16 cellular contexts compared by ENCODE assay signal in the genomic region with DNA sequence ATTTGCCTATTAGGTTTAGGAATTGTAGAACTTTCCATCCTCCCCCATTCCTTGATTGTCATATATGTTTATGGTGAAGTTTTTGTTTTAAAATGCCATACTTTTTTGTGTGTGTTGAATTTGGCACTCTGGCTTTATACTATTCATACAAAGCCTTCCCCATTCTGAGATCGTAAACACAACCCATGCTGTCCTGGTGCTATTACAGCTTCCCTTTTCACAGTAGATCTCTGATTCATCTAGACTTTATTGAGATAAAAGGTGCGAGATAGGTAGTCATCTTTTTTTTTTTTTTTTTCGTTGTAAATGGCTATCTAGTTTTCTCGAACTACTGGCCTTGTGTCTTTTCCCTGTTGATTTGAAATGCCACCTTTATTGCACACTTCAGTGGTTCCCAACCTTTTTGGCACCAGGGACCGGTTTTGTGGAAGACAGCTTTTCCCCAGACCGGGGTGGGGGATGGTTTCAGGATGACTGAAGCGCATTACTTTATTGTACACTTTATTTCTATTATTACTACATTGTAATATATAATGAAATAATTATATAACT.
DNase-seq lines count a peak whose midpoint lies in the region; ATAC-seq, FAIRE-seq and TF ChIP-seq lines count a peak whose summit lies in the region.
"Had no signal": no experiment of that assay in that cellular context is flagged by ENCODE, and none has a peak within 500 bp of the region (broad histone marks: within the 10 kb centered on the region; RNA-seq: fewer than 3 reads in every experiment).

No MANE protein-coding gene starts in this region.

- TF ChIP-seq CTCF in mucosa of descending colon (IDR thresholded peaks at IDR 0.05) = no peak

- H3K9me3 Mint-ChIP-seq in activated naive CD4-positive, alpha-beta T cell treated with anti-CD3 and anti-CD28 coated beads, Interleukin-2, amount 50 U/mL, for 72 hours = no peaks in the 10 kb centered on the region
- H3K9me3 Mint-ChIP-seq: neural crest cell had no signal

- peaks cover 0 to 7% of the 10 kb centered on the region in 2 donors for H3K36me3 Mint-ChIP-seq in activated naive CD4-positive, alpha-beta T cell treated with anti-CD3 and anti-CD28 coated beads, Interleukin-2, amount 50 U/mL, for 72 hours

- no peak overlapping the region for H3K27ac Mint-ChIP-seq in activated naive CD4-positive, alpha-beta T cell treated with anti-CD3 and anti-CD28 coated beads, Interleukin-2, amount 50 U/mL, for 72 hours
- H3K27ac Mint-ChIP-seq: progenitor cell of endocrine pancreas had no signal

- peak; percentile 26 for DNase-seq in SIG-M5 treated with dmso at 0.1 percent for 504 hours (lab: John Stamatoyannopoulos, UW; ENCODE audit: unreplicated experiment)
- no peak for DNase-seq in SIG-M5 (lab: John Stamatoyannopoulos, UW)
- no peak for DNase-seq in GM18507 (ENCODE audit: extremely low spot score, insufficient read length, low read depth)
- DNase-seq in NCI-H69 (lab: John Stamatoyannopoulos, UW) = peak; percentile 56
- no peak for DNase-seq in mucosa of descending colon
- DNase-seq in SW 1271 (lab: John Stamatoyannopoulos, UW) = no peak
- no peak for DNase-seq in activated naive CD4-positive, alpha-beta T cell treated with anti-CD3 and anti-CD28 coated beads, Interleukin-2, amount 50 U/mL, for 72 hours (ENCODE audit: low spot score in 2 of 2)
- DNase-seq: activated CD4-positive, alpha-beta T cell treated with anti-CD3 and anti-CD28 coated beads, Interleukin-2, amount 50 U/mL, for 1 hour; effector CD4-positive, alpha-beta T cell; left cardiac atrium; midbrain; NCI-H446 treated with DMSO at 0.1 percent for 48 hours; testis had no signal

- ATAC-seq in mucosa of descending colon (peak; percentile 70), HG03342 (IDR thresholded peaks at IDR 0.05; ENCODE audit: unreplicated experiment) (no peak)
- ATAC-seq in activated naive CD4-positive, alpha-beta T cell treated with anti-CD3 and anti-CD28 coated beads, Interleukin-2, amount 50 U/mL, for 72 hours = no peak

- peaks cover 10% of the 10 kb centered on the region for H3K4me1 ChIP-seq in mucosa of descending colon (ENCODE audit: low read depth)

- intact Hi-C loops in mucosa of descending colon (cut with DNase I, micrococcal nuclease) = no loop called here

- no peaks in the 10 kb centered on the region for H3K36me3 ChIP-seq in mucosa of descending colon (ENCODE audit: low read depth)

- H3K9me3 ChIP-seq in mucosa of descending colon = no peaks in the 10 kb centered on the region
- H3K9me3 ChIP-seq: testis had no signal

- no peak overlapping the region for H3K4me3 ChIP-seq in mucosa of descending colon
- H3K4me3 ChIP-seq: testis had no signal

- peak; percentile 24 for FAIRE-seq in GM18507 (lab: Jason Lieb, UNC)

Comparison
In these comparisons a context has a peak if more than half of its experiments do, and no peak if none do; other contexts are left out.
1. DNase-seq: peak in SIG-M5 treated with dmso at 0.1 percent for 504 hours (single experiment) and NCI-H69 (single experiment); none in SIG-M5 (single experiment), GM18507 (single experiment), mucosa of descending colon (0 of 3), SW 1271 (0 of 2) and activated naive CD4-positive, alpha-beta T cell treated with anti-CD3 and anti-CD28 coated beads, Interleukin-2, amount 50 U/mL, for 72 hours (0 of 2).